8 cellular contexts compared by ENCODE assay signal in the genomic region with DNA sequence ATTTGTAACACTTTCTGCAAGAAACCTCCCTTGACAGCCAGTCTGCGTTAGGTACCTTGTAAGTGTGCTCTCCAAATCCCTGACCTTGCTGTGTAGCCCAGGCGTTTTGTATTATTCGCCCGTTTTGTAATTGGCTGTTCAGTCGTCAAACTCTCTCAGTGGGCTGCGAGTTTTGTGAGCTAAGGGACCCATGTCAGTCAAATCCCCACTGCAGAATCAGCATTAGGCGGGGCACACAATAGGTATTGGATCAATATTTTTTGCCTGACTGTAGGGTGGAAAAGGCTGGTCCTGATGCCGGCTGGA. TPM values are rescaled to one million over a fixed set of nuclear protein-coding genes. Genes with fewer than 3 reads are reported as not detected.
DNase-seq lines count a peak whose midpoint lies in the region; ATAC-seq and TF ChIP-seq lines count a peak whose summit lies in the region.

No MANE protein-coding gene starts in this region.

- no peak for ATAC-seq in HG03196 (IDR thresholded peaks at IDR 0.05; ENCODE audit: unreplicated experiment)

- TF ChIP-seq CTCF in VCaP (conservative IDR thresholded peaks at IDR 0.05) (no peak), foreskin fibroblast (IDR thresholded peaks at IDR 0.05; ENCODE audit: low read depth, low read length) (no peak)

- H3K4me3 ChIP-seq in H7 (ENCODE audit: insufficient read depth, low read depth, low read length): peak overlapping the region; percentile 83
- H3K4me3 ChIP-seq in foreskin fibroblast (ENCODE audit: low read depth in 1 of 2, low read length in 2 of 2): peak overlapping the region; percentile 67 to 83
- peak overlapping the region; percentile 99 for H3K4me3 ChIP-seq in skeletal muscle tissue (ENCODE audit: low read length in 3 of 3)

- peaks cover 10 to 16% (median 10%) of the 10 kb centered on the region in 3 donors for H3K4me1 ChIP-seq in skeletal muscle tissue (ENCODE audit: control insufficient read depth in 3 of 3, insufficient read depth in 3 of 3, low read length in 3 of 3)

- H3K27me3 ChIP-seq in H7 (ENCODE audit: control insufficient read depth, insufficient read depth, low read length) (no peaks in the 10 kb centered on the region; the same call in 1 of the 2 replicates), skeletal muscle tissue (ENCODE audit: control insufficient read depth in 3 of 3, insufficient read depth in 3 of 3, low read length in 3 of 3) (no peaks in the 10 kb centered on the region)

- peaks cover 1% of the 10 kb centered on the region for H3K36me3 ChIP-seq in H7 (replicated peaks; ENCODE audit: control insufficient read depth, insufficient read depth, low read length)
- peaks cover 7 to 16% (median 9%) of the 10 kb centered on the region in 3 donors for H3K36me3 ChIP-seq in skeletal muscle tissue (ENCODE audit: control insufficient read depth in 3 of 3, insufficient read depth in 3 of 3, low read length in 3 of 3)

- DNase-seq in H7: no peak
- no peak for DNase-seq in foreskin fibroblast
- no peak for DNase-seq in OCI-M2 (lab: John Stamatoyannopoulos, UW; ENCODE audit: unreplicated experiment)
- DNase-seq in NCI-H2029 treated with DMSO at 0.1 percent for 48 hours (lab: John Stamatoyannopoulos, UW): no peak
- DNase-seq in NCI-H2107 (lab: John Stamatoyannopoulos, UW): no peak

- H3K27ac ChIP-seq in VCaP: peak overlapping the region; percentile 86
- peak overlapping the region; percentile 99 for H3K27ac ChIP-seq in skeletal muscle tissue (ENCODE audit: low read depth, low read length)

- peak overlapping the region; percentile 86 to 100 (median 98) for H3K9ac ChIP-seq in skeletal muscle tissue (ENCODE audit: low read depth in 1 of 3, low read length in 3 of 3)

- H3K9me3 ChIP-seq in skeletal muscle tissue (ENCODE audit: control insufficient read depth in 3 of 3, low read length in 3 of 3): no peaks in the 10 kb centered on the region

RNA-seq across cellular contexts. Expression of a gene that starts 0.7 kb away (rescaled TPM):
- 6.3 and 9.8 TPM in 2 replicates for total RNA-seq in H7 (2014; rRNA removed; shearing (Covaris generic))
- 16.2 TPM for total RNA-seq in skeletal muscle tissue

RNA-seq across cellular contexts. Expression of a gene that starts 23.9 kb away (rescaled TPM):
- total RNA-seq in H7 (2014; rRNA removed; shearing (Covaris generic)): 4.6 and 6.4 TPM in 2 replicates
- total RNA-seq in skeletal muscle tissue: 17.2 TPM

RNA-seq across cellular contexts. Expression of a gene that starts 32.1 kb away (rescaled TPM):
- total RNA-seq in H7 (2014; rRNA removed; shearing (Covaris generic)): not detected in 2 replicates
- total RNA-seq in skeletal muscle tissue: not detected

RNA-seq across cellular contexts. Expression of a gene that starts 34.8 kb away (rescaled TPM):
- total RNA-seq in H7 (2014; rRNA removed; shearing (Covaris generic)): 7.7 and 8.6 TPM in 2 replicates
- total RNA-seq in skeletal muscle tissue: 12.0 TPM

RNA-seq across cellular contexts. Expression of a gene that starts 43.8 kb away (rescaled TPM):
- total RNA-seq in H7 (2014; rRNA removed; shearing (Covaris generic)): 1.4 and 1.7 TPM in 2 replicates
- total RNA-seq in skeletal muscle tissue: 23.5 TPM
